In the genomic region with DNA sequence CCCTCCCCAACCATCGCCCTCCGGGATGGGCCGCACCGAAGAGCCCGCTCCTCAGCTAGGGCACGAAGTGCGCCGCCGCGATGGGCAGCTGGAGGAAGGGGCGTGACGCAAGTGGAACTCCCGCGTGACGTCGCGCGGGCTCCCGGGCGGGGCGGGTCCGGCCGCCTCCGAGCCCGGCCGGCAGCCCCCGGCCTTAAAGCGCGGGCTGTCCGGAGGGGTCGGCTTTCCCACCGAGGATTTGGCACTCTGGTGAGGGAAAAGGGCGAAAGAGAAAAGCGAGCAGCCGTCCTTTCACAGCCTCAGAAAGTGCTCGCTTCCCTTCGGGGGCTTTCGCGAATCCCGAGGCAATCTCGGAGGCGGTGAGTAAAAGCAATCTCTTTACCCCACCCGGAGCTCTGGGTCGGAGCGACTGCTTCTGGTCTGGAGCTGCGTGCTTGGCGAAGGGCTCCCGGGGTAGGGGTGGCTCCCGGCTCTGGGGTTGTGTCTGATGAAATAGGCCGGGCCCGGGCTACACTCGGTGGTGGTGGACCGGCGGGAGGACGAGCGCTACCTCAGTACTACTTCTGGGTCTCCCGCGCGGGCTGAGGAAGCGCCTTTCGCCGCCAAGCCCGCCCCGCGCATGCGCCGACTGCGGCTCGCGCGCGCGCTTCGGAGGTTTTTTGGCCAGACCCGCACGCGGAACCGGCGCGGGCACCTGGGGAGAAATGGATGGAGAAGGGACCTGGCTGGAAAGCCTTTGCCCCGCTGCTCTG, we compare ENCODE assay signal across 1 cellular context.
TF ChIP-seq lines count a peak whose summit lies in the region.

TSS of gene RBBP8 (plus strand) at position 123 of the 752 bp plus-strand sequence. CDS start 3,524 bp downstream, outside the sequence.

TF ChIP-seq in WTC11, 78 proteins besides CTCF, POLR2A, EP300 and RAD21 (continued from another document):
- TF ChIP-seq STAT6 (CRISPR knock-in tag; conservative IDR thresholded peaks at IDR 0.05; ENCODE audit: low read depth): no peak
